In the genomic region with DNA sequence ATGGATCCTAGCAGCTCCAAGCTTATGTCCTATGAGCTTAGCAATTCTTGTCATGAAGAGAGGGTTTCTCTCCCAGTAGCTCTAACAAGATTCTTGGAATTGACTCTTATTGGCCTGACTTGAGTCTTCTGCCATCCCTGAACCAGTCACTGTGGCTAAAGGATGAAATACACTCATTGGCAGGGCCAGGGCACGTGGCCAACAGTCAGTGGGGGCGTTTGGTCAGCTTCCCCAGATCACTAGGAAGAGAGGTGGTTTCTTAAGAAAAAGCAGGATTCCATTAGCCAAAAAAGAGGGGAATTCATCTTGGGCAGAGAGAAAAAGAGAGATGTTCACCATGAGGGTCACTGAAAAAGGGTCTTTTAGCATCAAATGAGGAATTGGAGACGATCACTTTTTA, we compare ENCODE assay signal across 24 cellular contexts.
DNase-seq lines count a peak whose midpoint lies in the region; ATAC-seq, FAIRE-seq and TF ChIP-seq lines count a peak whose summit lies in the region.
"Had no signal": no experiment of that assay in that cellular context is flagged by ENCODE, and none has a peak within 500 bp of the region (broad histone marks: within the 10 kb centered on the region; RNA-seq: fewer than 3 reads in every experiment).

No MANE protein-coding gene starts in this region.

- TF ChIP-seq CTCF in AG10803 (conservative IDR thresholded peaks at IDR 0.05; ENCODE audit: low read length) = no peak
- TF ChIP-seq CTCF in Calu3 (IDR thresholded peaks at IDR 0.05; ENCODE audit: unreplicated experiment) = no peak
- no peak for TF ChIP-seq CTCF in upper lobe of right lung (IDR thresholded peaks at IDR 0.05)

- intact Hi-C loops in Calu3 (cut with micrococcal nuclease; ENCODE audit: unreplicated experiment) = loop anchor here (5.0 kb wide), 1 partner anchor 478 kb away; no protein-coding TSS in a partner anchor
- intact Hi-C loops in posterior vena cava (cut with DNase I) = no loop called here
- intact Hi-C loops in upper lobe of right lung (cut with DNase I) = no loop called here

- H3K9me3 ChIP-seq in MG63 (no peaks in the 10 kb centered on the region), upper lobe of right lung (no peaks in the 10 kb centered on the region)
- H3K9me3 ChIP-seq: esophagus squamous epithelium, heart left ventricle, left lung, upper lobe of left lung had no signal

- no peak for FAIRE-seq in GM12891 (lab: Jason Lieb, UNC)
- FAIRE-seq: colon, G401.6, RCC 7860 had no signal

- CTCF ChIA-PET in Calu3 (lab: Charles Lee) = interaction anchor here (0.5 kb wide), 1 partner anchor 976 kb away, joined by 5 read pairs; no protein-coding TSS in a partner anchor

- no peaks in the 10 kb centered on the region for H3K27me3 ChIP-seq in MG63
- no peaks in the 10 kb centered on the region for H3K27me3 ChIP-seq in upper lobe of right lung
- H3K27me3 ChIP-seq: esophagus squamous epithelium, heart left ventricle, left lung, upper lobe of left lung had no signal

- H3K4me3 Mint-ChIP-seq in naive B cell (no peak overlapping the region), Calu3 (ENCODE audit: low read depth, unreplicated experiment) (no peak overlapping the region)
- H3K4me3 Mint-ChIP-seq: activated naive CD8-positive, alpha-beta T cell treated with anti-CD3 and anti-CD28 coated beads, Interleukin-2, amount 50 U/mL, for 24 hours; mesothelial cell of epicardium; nephron progenitor cell had no signal

- peak overlapping the region in 5 of 6 donors; percentile 17 to 80 (median 63) for H3K27ac Mint-ChIP-seq in naive B cell
- no peak overlapping the region for H3K27ac Mint-ChIP-seq in Calu3 (ENCODE audit: unreplicated experiment)
- H3K27ac Mint-ChIP-seq: activated naive CD8-positive, alpha-beta T cell treated with anti-CD3 and anti-CD28 coated beads, Interleukin-2, amount 50 U/mL, for 24 hours; mesothelial cell of epicardium; nephron progenitor cell had no signal

- no peak for TF ChIP-seq POLR2A in GM12891 (IDR thresholded peaks at IDR 0.05; ENCODE audit: low read depth, low read length)

- no TSS peak for BruUV-seq in Calu3 (replicated peaks; lab: Mats Ljungman, UMichigan)

- DNase-seq in AG10803 (ENCODE audit: low read depth) = peak; percentile 83
- DNase-seq in MG63 = peak; percentile 42
- peak; percentile 49 for DNase-seq in dermis blood vessel endothelial cell
- DNase-seq in naive B cell = no peak
- no peak for DNase-seq in Calu3
- no peak for DNase-seq in posterior vena cava (ENCODE audit: low spot score)
- DNase-seq in GM12891 (ENCODE audit: insufficient read length, low spot score) = no peak
- no peak for DNase-seq in upper lobe of right lung
- DNase-seq: activated CD4-positive, CD25-positive, alpha-beta regulatory T cell; activated effector memory CD4-positive, alpha-beta T cell treated with anti-CD3 and anti-CD28 coated beads, Interleukin-2, amount 50 U/mL, for 16 hours; esophagus squamous epithelium; heart left ventricle; Kasumi-1; left lung; NCI-H1092; nephron progenitor cell; upper lobe of left lung had no signal

- ATAC-seq in naive B cell (ENCODE audit: low read depth in 2 of 2) (no peak), upper lobe of right lung (no peak)
- ATAC-seq: activated naive CD8-positive, alpha-beta T cell treated with anti-CD3 and anti-CD28 coated beads, Interleukin-2, amount 50 U/mL, for 24 hours; heart left ventricle; sciatic nerve had no signal

- H3K36me3 Mint-ChIP-seq in naive B cell (peaks cover 0 to 5% of the 10 kb centered on the region in 2 donors), Calu3 (ENCODE audit: insufficient read depth, unreplicated experiment) (no peaks in the 10 kb centered on the region)
- H3K36me3 Mint-ChIP-seq: mesothelial cell of epicardium had no signal

- H3K36me3 ChIP-seq in MG63 (no peaks in the 10 kb centered on the region), upper lobe of right lung (no peaks in the 10 kb centered on the region)
- H3K36me3 ChIP-seq: esophagus squamous epithelium, heart left ventricle, left lung, upper lobe of left lung had no signal

- H3K9me3 Mint-ChIP-seq in naive B cell = no peaks in the 10 kb centered on the region
- no peaks in the 10 kb centered on the region for H3K9me3 Mint-ChIP-seq in Calu3 (ENCODE audit: low read depth, unreplicated experiment)
- H3K9me3 Mint-ChIP-seq: activated naive CD8-positive, alpha-beta T cell treated with anti-CD3 and anti-CD28 coated beads, Interleukin-2, amount 50 U/mL, for 24 hours; mesothelial cell of epicardium; nephron progenitor cell had no signal

- H3K4me1 ChIP-seq in upper lobe of right lung = no peaks in the 10 kb centered on the region
- H3K4me1 ChIP-seq: left lung, upper lobe of left lung had no signal

- H3K27me3 Mint-ChIP-seq in naive B cell (no peaks in the 10 kb centered on the region), Calu3 (ENCODE audit: unreplicated experiment) (no peaks in the 10 kb centered on the region)
- H3K27me3 Mint-ChIP-seq: activated naive CD8-positive, alpha-beta T cell treated with anti-CD3 and anti-CD28 coated beads, Interleukin-2, amount 50 U/mL, for 24 hours had no signal

- H3K4me3 ChIP-seq in AG10803 (ENCODE audit: low read length) = no peak overlapping the region
- H3K4me3 ChIP-seq in MG63 = no peak overlapping the region
- no peak overlapping the region for H3K4me3 ChIP-seq in upper lobe of right lung
- H3K4me3 ChIP-seq: esophagus squamous epithelium, heart left ventricle, left lung, SK-N-MC, upper lobe of left lung had no signal

- no peak overlapping the region for H3K27ac ChIP-seq in upper lobe of right lung
- H3K27ac ChIP-seq: esophagus squamous epithelium, heart left ventricle, left lung, SK-N-MC, upper lobe of left lung had no signal

- H3K4me1 Mint-ChIP-seq in naive B cell (peaks cover 21 to 37% (median 29%) of the 10 kb centered on the region in 3 donors), Calu3 (ENCODE audit: low read depth, unreplicated experiment) (peaks cover 24% of the 10 kb centered on the region)
- H3K4me1 Mint-ChIP-seq: activated naive CD8-positive, alpha-beta T cell treated with anti-CD3 and anti-CD28 coated beads, Interleukin-2, amount 50 U/mL, for 24 hours; mesothelial cell of epicardium had no signal

TF ChIP-seq in GM12891, 5 proteins besides CTCF, POLR2A, EP300 and RAD21:
- TF ChIP-seq PAX5 (IDR thresholded peaks at IDR 0.05; ENCODE audit: insufficient read depth, low read length, severe bottlenecking) = no peak
- no peak for TF ChIP-seq POU2F2 (IDR thresholded peaks at IDR 0.05; ENCODE audit: low read depth, low read length)
- no peak for TF ChIP-seq POLR2AphosphoS5 (IDR thresholded peaks at IDR 0.05; ENCODE audit: low read depth, low read length)
- TF ChIP-seq TAF1 (IDR thresholded peaks at IDR 0.05; ENCODE audit: low read depth, low read length) = no peak
- no peak for TF ChIP-seq SPI1 (IDR thresholded peaks at IDR 0.05; ENCODE audit: low read depth, low read length)

Comparison
In these comparisons a context has a peak if more than half of its experiments do, and no peak if none do; other contexts are left out.
1. DNase-seq: peak in AG10803 (single experiment), MG63 (single experiment) and dermis blood vessel endothelial cell (single experiment); none in naive B cell (single experiment), Calu3 (single experiment), posterior vena cava (single experiment), GM12891 (single experiment) and upper lobe of right lung (single experiment).